1 cellular context compared by ENCODE assay signal in genomic region chr12:113329022-113329790, GRCh38.
TF ChIP-seq lines count a peak whose summit lies in the region.

No MANE protein-coding gene starts in this region.

TF ChIP-seq in IMR-90, 13 proteins besides CTCF, POLR2A, EP300 and RAD21 (continued from another document):
- TF ChIP-seq USF2 (IDR thresholded peaks at IDR 0.05; ENCODE audit: low read depth, low read length), result no peak
- no peak for TF ChIP-seq MAZ (IDR thresholded peaks at IDR 0.05; ENCODE audit: borderline replicate concordance, low read depth, low read length)
- TF ChIP-seq CHD1 (IDR thresholded peaks at IDR 0.05; ENCODE audit: low read depth, low read length), result no peak
- no peak for TF ChIP-seq ELK1 (IDR thresholded peaks at IDR 0.05; ENCODE audit: borderline replicate concordance, low read depth, low read length)
